In the genomic region with DNA sequence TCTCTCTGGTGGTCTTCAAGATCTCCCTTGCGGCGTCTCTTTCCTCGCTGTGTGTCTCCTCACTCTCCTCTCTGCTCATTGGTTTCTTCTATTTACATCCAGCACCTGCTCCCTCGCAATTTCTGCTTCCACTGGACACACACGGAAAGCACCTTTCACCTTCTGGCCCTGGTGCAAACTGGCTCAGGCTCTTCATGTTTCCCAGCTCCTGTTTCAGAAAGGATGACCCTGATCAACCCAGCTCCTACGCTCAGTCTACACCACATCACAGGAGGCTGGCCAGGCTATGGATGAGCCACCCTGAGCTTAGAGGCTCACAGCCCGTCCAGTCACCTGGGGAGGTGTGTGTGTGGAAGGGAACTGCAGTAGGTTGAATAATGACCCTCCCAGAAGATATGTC, we compare ENCODE assay signal across 2 cellular contexts.
TF ChIP-seq lines count a peak whose summit lies in the region.

No MANE protein-coding gene starts in this region.

TF ChIP-seq in liver, 16 proteins besides CTCF, POLR2A, EP300 and RAD21 (continued from another document):
- no peak for TF ChIP-seq ATF3 (IDR thresholded peaks at IDR 0.05)
- TF ChIP-seq SP1 (IDR thresholded peaks at IDR 0.05): peak; percentile 17
- no peak for TF ChIP-seq TAF1 (conservative IDR thresholded peaks at IDR 0.05)
- TF ChIP-seq YY1 (IDR thresholded peaks at IDR 0.05): no peak
- no peak for TF ChIP-seq MAX (IDR thresholded peaks at IDR 0.05)
- TF ChIP-seq FOXA2 (IDR thresholded peaks at IDR 0.05): no peak
- TF ChIP-seq REST (IDR thresholded peaks at IDR 0.05): no peak
- peak; percentile 15 to 47 for TF ChIP-seq RXRA (IDR thresholded peaks at IDR 0.05)
- TF ChIP-seq HNF4A (conservative IDR thresholded peaks at IDR 0.05): peak in 1 of 2 donors; percentile 20
- no peak for TF ChIP-seq FOXA1 (IDR thresholded peaks at IDR 0.05)

TF ChIP-seq in HepG2, 621 proteins besides CTCF, POLR2A, EP300 and RAD21 (continued from another document):
- TF ChIP-seq, protein P1, sequence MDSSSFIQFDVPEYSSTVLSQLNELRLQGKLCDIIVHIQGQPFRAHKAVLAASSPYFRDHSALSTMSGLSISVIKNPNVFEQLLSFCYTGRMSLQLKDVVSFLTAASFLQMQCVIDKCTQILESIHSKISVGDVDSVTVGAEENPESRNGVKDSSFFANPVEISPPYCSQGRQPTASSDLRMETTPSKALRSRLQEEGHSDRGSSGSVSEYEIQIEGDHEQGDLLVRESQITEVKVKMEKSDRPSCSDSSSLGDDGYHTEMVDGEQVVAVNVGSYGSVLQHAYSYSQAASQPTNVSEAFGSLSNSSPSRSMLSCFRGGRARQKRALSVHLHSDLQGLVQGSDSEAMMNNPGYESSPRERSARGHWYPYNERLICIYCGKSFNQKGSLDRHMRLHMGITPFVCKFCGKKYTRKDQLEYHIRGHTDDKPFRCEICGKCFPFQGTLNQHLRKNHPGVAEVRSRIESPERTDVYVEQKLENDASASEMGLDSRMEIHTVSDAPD (CRISPR knock-in tag; IDR thresholded peaks at IDR 0.05): no peak
- TF ChIP-seq ZBTB38 (CRISPR knock-in tag; IDR thresholded peaks at IDR 0.05) (no peak), ZNF607 (CRISPR knock-in tag; IDR thresholded peaks at IDR 0.05; ENCODE audit: borderline replicate concordance) (no peak), ISX (CRISPR knock-in tag; conservative IDR thresholded peaks at IDR 0.05) (no peak), KAT8 (CRISPR knock-in tag; IDR thresholded peaks at IDR 0.05) (no peak), RXRA (CRISPR knock-in tag; IDR thresholded peaks at IDR 0.05) (no peak), JUN (CRISPR knock-in tag; IDR thresholded peaks at IDR 0.05) (no peak), PHF21A (CRISPR knock-in tag; IDR thresholded peaks at IDR 0.05) (no peak)
